10 cellular contexts compared by ENCODE assay signal in the genomic region with DNA sequence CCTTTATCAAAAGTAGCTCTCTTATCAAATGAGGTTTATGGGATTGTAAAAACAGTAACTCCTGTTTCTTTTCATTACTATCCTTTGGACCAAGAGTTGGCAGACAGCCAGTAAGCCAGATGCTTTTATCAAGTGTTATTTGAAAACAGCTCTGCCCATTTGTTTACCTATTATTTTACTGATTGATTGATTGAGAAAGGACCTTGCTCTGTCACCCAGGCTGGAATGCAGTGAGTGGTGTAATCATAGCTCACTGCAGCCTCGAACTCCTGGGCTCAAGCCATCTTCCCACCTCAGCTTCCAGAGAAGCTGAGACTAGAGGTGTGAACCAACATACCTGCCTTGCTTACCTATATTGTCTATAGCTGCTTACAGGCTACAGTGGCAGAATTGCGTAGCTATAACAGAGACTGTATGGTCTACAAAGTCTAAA. TPM values are rescaled to one million over a fixed set of nuclear protein-coding genes. Genes with fewer than 3 reads are reported as not detected.
DNase-seq lines count a peak whose midpoint lies in the region; ATAC-seq, FAIRE-seq and TF ChIP-seq lines count a peak whose summit lies in the region.
"Had no signal": no experiment of that assay in that cellular context is flagged by ENCODE, and none has a peak within 500 bp of the region (broad histone marks: within the 10 kb centered on the region; RNA-seq: fewer than 3 reads in every experiment).

No MANE protein-coding gene starts in this region.

- no peaks in the 10 kb centered on the region for H3K9me3 Mint-ChIP-seq in WTC11

- dilution Hi-C loops in keratinocyte (cut with MboI; ENCODE audit: extremely low pct_ligation_motif_present, low sequenced_read_pairs) = no loop called here

- no peak for TF ChIP-seq CTCF in WTC11 (IDR thresholded peaks at IDR 0.05)
- TF ChIP-seq CTCF in keratinocyte (optimal IDR thresholded peaks at IDR 0.05 in 1 of 3, IDR thresholded peaks at IDR 0.05 in 1 of 3, conservative IDR thresholded peaks at IDR 0.05 in 1 of 3; ENCODE audit: extremely low read depth in 1 of 3, insufficient read depth in 2 of 3, low read length in 3 of 3) = no peak

- no peaks in the 10 kb centered on the region for H3K9me3 ChIP-seq in keratinocyte (ENCODE audit: control insufficient read depth, low read depth, low read length)

- H3K4me1 Mint-ChIP-seq in WTC11 = peaks cover 39% of the 10 kb centered on the region

- POLR2A ChIA-PET in WTC11 (lab: Charles Lee) = no interaction called here

- H3K36me3 ChIP-seq in keratinocyte (ENCODE audit: control insufficient read depth in 2 of 2, extremely low read depth in 1 of 2, insufficient read depth in 2 of 2, low read length in 2 of 2) = peaks cover 1 to 5% of the 10 kb centered on the region in 2 experiments

- peak overlapping the region in 1 of 3 experiments; percentile 95 for H3K4me3 ChIP-seq in keratinocyte (ENCODE audit: control insufficient read depth in 2 of 3, extremely low read depth in 1 of 3, insufficient read depth in 2 of 3, low read depth in 1 of 3, low read length in 3 of 3)

- H3K9ac ChIP-seq in keratinocyte (ENCODE audit: control insufficient read depth, extremely low read depth, insufficient read depth, low read length) = peak overlapping the region; percentile 34
- H3K9ac ChIP-seq: KMS-11 had no signal

- H2AFZ ChIP-seq in keratinocyte (ENCODE audit: control insufficient read depth, low read length) = no peak overlapping the region

- peak overlapping the region; percentile 81 for H3K27ac ChIP-seq in keratinocyte (ENCODE audit: control insufficient read depth, insufficient read depth, low read length)
- H3K27ac ChIP-seq: KMS-11 had no signal

- H3K9me1 ChIP-seq in keratinocyte (ENCODE audit: control insufficient read depth, extremely low read depth, insufficient read depth, low read length) = no peaks in the 10 kb centered on the region

- FAIRE-seq in keratinocyte (lab: Jason Lieb, UNC) = no peak

- peak overlapping the region; percentile 57 for H3K4me2 ChIP-seq in keratinocyte (ENCODE audit: control insufficient read depth, extremely low read depth, insufficient read depth, low read depth, low read length)

- ATAC-seq in WTC11 (no peak), HG02571 (IDR thresholded peaks at IDR 0.05; ENCODE audit: unreplicated experiment) (no peak), HG03378 (IDR thresholded peaks at IDR 0.05; ENCODE audit: unreplicated experiment) (no peak)

- DNase-seq in COLO668 (lab: John Stamatoyannopoulos, UW; ENCODE audit: unreplicated experiment) (peak; percentile 77), LHCN-M2 (ENCODE audit: low read depth) (peak; percentile 39), WTC11 (ENCODE audit: low spot score) (no peak), keratinocyte (ENCODE audit: low read depth, low spot score) (no peak), RKO (ENCODE audit: low spot score) (no peak), NOMO-1 (lab: John Stamatoyannopoulos, UW; ENCODE audit: unreplicated experiment in 2 of 2) (no peak)
- DNase-seq: cortex of kidney had no signal

- H3K27me3 ChIP-seq in keratinocyte (ENCODE audit: control insufficient read depth, extremely low read depth, insufficient read depth, low read length) = no peaks in the 10 kb centered on the region

- H3K27me3 Mint-ChIP-seq in WTC11 (ENCODE audit: low read depth) = no peaks in the 10 kb centered on the region

- H3K4me3 Mint-ChIP-seq in WTC11 = peak overlapping the region; percentile 95; the same call in 1 of the 2 replicates

- H3K79me2 ChIP-seq in keratinocyte (ENCODE audit: control insufficient read depth, insufficient read depth, low read length) = peaks cover 64% of the 10 kb centered on the region

- H3K27ac Mint-ChIP-seq in WTC11 = peak overlapping the region; percentile 81

- no peaks in the 10 kb centered on the region for H4K20me1 ChIP-seq in keratinocyte (ENCODE audit: control insufficient read depth, extremely low read depth, insufficient read depth, low read length)

- peaks cover 46% of the 10 kb centered on the region for H3K4me1 ChIP-seq in keratinocyte (ENCODE audit: control insufficient read depth, extremely low read depth, insufficient read depth, low read length)

- H3K36me3 Mint-ChIP-seq in WTC11 = peaks cover 34% of the 10 kb centered on the region

- CTCF ChIA-PET in WTC11 (lab: Charles Lee) = interaction anchor here (1.4 kb wide), 1 partner anchor 74 kb away, joined by 13 read pairs; a partner anchor contains a TSS

TF ChIP-seq in WTC11, 78 proteins besides CTCF, POLR2A, EP300 and RAD21 (continues in another document):
- no peak for TF ChIP-seq CBFB (CRISPR knock-in tag; IDR thresholded peaks at IDR 0.05; ENCODE audit: low read depth)
- TF ChIP-seq, protein P1, sequence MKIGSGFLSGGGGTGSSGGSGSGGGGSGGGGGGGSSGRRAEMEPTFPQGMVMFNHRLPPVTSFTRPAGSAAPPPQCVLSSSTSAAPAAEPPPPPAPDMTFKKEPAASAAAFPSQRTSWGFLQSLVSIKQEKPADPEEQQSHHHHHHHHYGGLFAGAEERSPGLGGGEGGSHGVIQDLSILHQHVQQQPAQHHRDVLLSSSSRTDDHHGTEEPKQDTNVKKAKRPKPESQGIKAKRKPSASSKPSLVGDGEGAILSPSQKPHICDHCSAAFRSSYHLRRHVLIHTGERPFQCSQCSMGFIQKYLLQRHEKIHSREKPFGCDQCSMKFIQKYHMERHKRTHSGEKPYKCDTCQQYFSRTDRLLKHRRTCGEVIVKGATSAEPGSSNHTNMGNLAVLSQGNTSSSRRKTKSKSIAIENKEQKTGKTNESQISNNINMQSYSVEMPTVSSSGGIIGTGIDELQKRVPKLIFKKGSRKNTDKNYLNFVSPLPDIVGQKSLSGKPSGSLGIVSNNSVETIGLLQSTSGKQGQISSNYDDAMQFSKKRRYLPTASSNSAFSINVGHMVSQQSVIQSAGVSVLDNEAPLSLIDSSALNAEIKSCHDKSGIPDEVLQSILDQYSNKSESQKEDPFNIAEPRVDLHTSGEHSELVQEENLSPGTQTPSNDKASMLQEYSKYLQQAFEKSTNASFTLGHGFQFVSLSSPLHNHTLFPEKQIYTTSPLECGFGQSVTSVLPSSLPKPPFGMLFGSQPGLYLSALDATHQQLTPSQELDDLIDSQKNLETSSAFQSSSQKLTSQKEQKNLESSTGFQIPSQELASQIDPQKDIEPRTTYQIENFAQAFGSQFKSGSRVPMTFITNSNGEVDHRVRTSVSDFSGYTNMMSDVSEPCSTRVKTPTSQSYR (CRISPR knock-in tag; IDR thresholded peaks at IDR 0.05) = no peak
- no peak for TF ChIP-seq EMX1 (CRISPR knock-in tag; IDR thresholded peaks at IDR 0.05)
- TF ChIP-seq, protein P2, sequence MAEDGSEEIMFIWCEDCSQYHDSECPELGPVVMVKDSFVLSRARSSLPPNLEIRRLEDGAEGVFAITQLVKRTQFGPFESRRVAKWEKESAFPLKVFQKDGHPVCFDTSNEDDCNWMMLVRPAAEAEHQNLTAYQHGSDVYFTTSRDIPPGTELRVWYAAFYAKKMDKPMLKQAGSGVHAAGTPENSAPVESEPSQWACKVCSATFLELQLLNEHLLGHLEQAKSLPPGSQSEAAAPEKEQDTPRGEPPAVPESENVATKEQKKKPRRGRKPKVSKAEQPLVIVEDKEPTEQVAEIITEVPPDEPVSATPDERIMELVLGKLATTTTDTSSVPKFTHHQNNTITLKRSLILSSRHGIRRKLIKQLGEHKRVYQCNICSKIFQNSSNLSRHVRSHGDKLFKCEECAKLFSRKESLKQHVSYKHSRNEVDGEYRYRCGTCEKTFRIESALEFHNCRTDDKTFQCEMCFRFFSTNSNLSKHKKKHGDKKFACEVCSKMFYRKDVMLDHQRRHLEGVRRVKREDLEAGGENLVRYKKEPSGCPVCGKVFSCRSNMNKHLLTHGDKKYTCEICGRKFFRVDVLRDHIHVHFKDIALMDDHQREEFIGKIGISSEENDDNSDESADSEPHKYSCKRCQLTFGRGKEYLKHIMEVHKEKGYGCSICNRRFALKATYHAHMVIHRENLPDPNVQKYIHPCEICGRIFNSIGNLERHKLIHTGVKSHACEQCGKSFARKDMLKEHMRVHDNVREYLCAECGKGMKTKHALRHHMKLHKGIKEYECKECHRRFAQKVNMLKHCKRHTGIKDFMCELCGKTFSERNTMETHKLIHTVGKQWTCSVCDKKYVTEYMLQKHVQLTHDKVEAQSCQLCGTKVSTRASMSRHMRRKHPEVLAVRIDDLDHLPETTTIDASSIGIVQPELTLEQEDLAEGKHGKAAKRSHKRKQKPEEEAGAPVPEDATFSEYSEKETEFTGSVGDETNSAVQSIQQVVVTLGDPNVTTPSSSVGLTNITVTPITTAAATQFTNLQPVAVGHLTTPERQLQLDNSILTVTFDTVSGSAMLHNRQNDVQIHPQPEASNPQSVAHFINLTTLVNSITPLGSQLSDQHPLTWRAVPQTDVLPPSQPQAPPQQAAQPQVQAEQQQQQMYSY (CRISPR knock-in tag; IDR thresholded peaks at IDR 0.05) = no peak

RNA-seq across cellular contexts. Expression of a gene that starts 3.6 kb away (rescaled TPM):
- total RNA-seq in LHCN-M2 (2014; rRNA removed) = 7.8 and 9.9 TPM in 2 replicates
- polyA plus RNA-seq in LHCN-M2 (2012) = 3.4 TPM
- total RNA-seq in WTC11 (2021) = 22.6 to 28.3 TPM (median 27.8 TPM) in 3 replicates
- 20.9 to 39.9 TPM (median 35.6 TPM) in 3 replicates for polyA plus RNA-seq in keratinocyte
- polyA plus RNA-seq in keratinocyte (2011; ENCODE audit: low read depth) = 9.5 TPM
- 13.5 and 29.8 TPM in 2 replicates for polyA plus RNA-seq in keratinocyte (2011; cell fraction: cytosol; rRNA removed)
- polyA plus RNA-seq in keratinocyte (2011; cell fraction: nucleus; rRNA removed) = 48.3 and 61.4 TPM in 2 replicates
- 12.8 and 14.2 TPM in 2 replicates for polyA plus RNA-seq in keratinocyte (2012; ENCODE audit: low replicate concordance)
- polyA minus RNA-seq in keratinocyte = 7.3 to 31.5 TPM (median 26.2 TPM) in 3 replicates
- 17.5 TPM for polyA minus RNA-seq in keratinocyte (2011; cell fraction: cytosol; rRNA and poly(A)+ RNA removed)
- polyA minus RNA-seq in keratinocyte (2011; cell fraction: nucleus; rRNA and poly(A)+ RNA removed) = 22.2 and 34.9 TPM in 2 replicates

RNA-seq across cellular contexts. Expression of a gene that starts 56.5 kb away (rescaled TPM):
- total RNA-seq in LHCN-M2 (2014; rRNA removed) (0.38 and 2.1 TPM in 2 replicates), WTC11 (2021) (1.6 to 3.3 TPM (median 1.7 TPM) in 3 replicates)
- polyA plus RNA-seq in LHCN-M2 (2012) = 0.77 TPM
- polyA plus RNA-seq in keratinocyte = 0.18 to 0.61 TPM (median 0.31 TPM) in 3 replicates
- polyA plus RNA-seq in keratinocyte (2011; ENCODE audit: low read depth) = 0.30 TPM
- polyA plus RNA-seq in keratinocyte (2011; cell fraction: cytosol; rRNA removed) = 0.31 and 0.47 TPM in 2 replicates
- polyA plus RNA-seq in keratinocyte (2011; cell fraction: nucleus; rRNA removed) = 0.96 and 1.1 TPM in 2 replicates
- polyA plus RNA-seq in keratinocyte (2012; ENCODE audit: low replicate concordance) = 0.34 and 0.39 TPM in 2 replicates
- 0.22 to 1.1 TPM (median 0.33 TPM) in 3 replicates for polyA minus RNA-seq in keratinocyte
- polyA minus RNA-seq in keratinocyte (2011; cell fraction: cytosol; rRNA and poly(A)+ RNA removed) = not detected
- 0.21 and 0.31 TPM in 2 replicates for polyA minus RNA-seq in keratinocyte (2011; cell fraction: nucleus; rRNA and poly(A)+ RNA removed)

Comparison
In these comparisons a context has a peak if more than half of its experiments do, and no peak if none do; other contexts are left out.
1. DNase-seq: peak in COLO668 (single experiment) and LHCN-M2 (single experiment); none in WTC11 (single experiment), keratinocyte (single experiment), RKO (single experiment) and NOMO-1 (0 of 2).